9 cellular contexts compared by ENCODE assay signal in genomic region chr10:4514445-4515108, GRCh38.
DNase-seq lines count a peak whose midpoint lies in the region; ATAC-seq and TF ChIP-seq lines count a peak whose summit lies in the region.
"Had no signal": no experiment of that assay in that cellular context is flagged by ENCODE, and none has a peak within 500 bp of the region (broad histone marks: within the 10 kb centered on the region; RNA-seq: fewer than 3 reads in every experiment).

No MANE protein-coding gene starts in this region.

- H2AFZ ChIP-seq in osteoblast (ENCODE audit: low read length): peak overlapping the region; percentile 38

- H3K27ac ChIP-seq in osteoblast (ENCODE audit: low read depth, low read length): no peak overlapping the region

- H3K27me3 ChIP-seq in adipocyte (replicated peaks; ENCODE audit: control insufficient read depth, insufficient read depth, low read length) (no peaks in the 10 kb centered on the region), osteoblast (ENCODE audit: insufficient read depth, low read length) (no peaks in the 10 kb centered on the region)

- H3K9ac ChIP-seq in adipocyte (ENCODE audit: low read length): peak overlapping the region; percentile 68

- no peak overlapping the region for H3K4me3 Mint-ChIP-seq in activated naive CD4-positive, alpha-beta T cell treated with anti-CD3 and anti-CD28 coated beads, Interleukin-2, amount 10 ng/mL, durations not matched to agents 7 days and 5 days
- H3K4me3 Mint-ChIP-seq: stimulated activated naive CD8-positive, alpha-beta T cell treated with anti-CD3 and anti-CD28 coated beads, Interleukin-15, Interleukin-2, amounts not matched to agents 100 ng/mL and 50 ng/mL, for 24 hours had no signal

- H3K4me3 ChIP-seq in adipocyte (ENCODE audit: low read length) (peak overlapping the region; percentile 0), osteoblast (ENCODE audit: insufficient read depth, low read length) (no peak overlapping the region)

- H3K4me1 ChIP-seq in adipocyte (ENCODE audit: control insufficient read depth, insufficient read depth, low read length): peaks cover 37% of the 10 kb centered on the region
- peaks cover 6% of the 10 kb centered on the region for H3K4me1 ChIP-seq in osteoblast (ENCODE audit: insufficient read depth, low read length)

- H3K79me2 ChIP-seq in osteoblast (ENCODE audit: insufficient read depth, low read length): no peaks in the 10 kb centered on the region

- peaks cover 7% of the 10 kb centered on the region for H3K4me1 Mint-ChIP-seq in activated naive CD4-positive, alpha-beta T cell treated with anti-CD3 and anti-CD28 coated beads, Interleukin-2, amount 10 ng/mL, durations not matched to agents 7 days and 5 days

- H3K4me2 ChIP-seq in osteoblast (ENCODE audit: insufficient read depth, low read length): no peak overlapping the region

- H3K36me3 ChIP-seq in adipocyte (ENCODE audit: control insufficient read depth, insufficient read depth, low read length, severe bottlenecking) (no peaks in the 10 kb centered on the region), osteoblast (ENCODE audit: insufficient read depth, low read length) (no peaks in the 10 kb centered on the region)

- no peaks in the 10 kb centered on the region for H3K9me3 Mint-ChIP-seq in activated naive CD4-positive, alpha-beta T cell treated with anti-CD3 and anti-CD28 coated beads, Interleukin-2, amount 10 ng/mL, durations not matched to agents 7 days and 5 days
- H3K9me3 Mint-ChIP-seq: stimulated activated naive CD8-positive, alpha-beta T cell treated with anti-CD3 and anti-CD28 coated beads, Interleukin-15, Interleukin-2, amounts not matched to agents 100 ng/mL and 50 ng/mL, for 24 hours had no signal

- no peak for DNase-seq in adipocyte (ENCODE audit: low read depth)
- no peak for DNase-seq in osteoblast (ENCODE audit: insufficient read length, low spot score, missing footprints)
- DNase-seq in T1000 (lab: John Stamatoyannopoulos, UW): no peak
- no peak for DNase-seq in kidney tubule cell (ENCODE audit: low spot score)
- no peak for DNase-seq in activated naive CD4-positive, alpha-beta T cell treated with anti-CD3 and anti-CD28 coated beads, Interleukin-2, amount 10 ng/mL, durations not matched to agents 7 days and 5 days

- H3K9me3 ChIP-seq in adipocyte (ENCODE audit: control insufficient read depth, low read length) (peaks cover 3% of the 10 kb centered on the region), osteoblast (ENCODE audit: low read depth, low read length) (no peaks in the 10 kb centered on the region)

- CTCF ChIA-PET in activated naive CD4-positive, alpha-beta T cell treated with anti-CD3 and anti-CD28 coated beads, Interleukin-2, amount 10 ng/mL, durations not matched to agents 7 days and 5 days (lab: Charles Lee): no interaction called here

- peaks cover 30% of the 10 kb centered on the region for H3K27me3 Mint-ChIP-seq in activated naive CD4-positive, alpha-beta T cell treated with anti-CD3 and anti-CD28 coated beads, Interleukin-2, amount 10 ng/mL, durations not matched to agents 7 days and 5 days

- H4K20me1 ChIP-seq in osteoblast (ENCODE audit: insufficient read depth, low read length): no peaks in the 10 kb centered on the region

- no peak overlapping the region for H3K27ac Mint-ChIP-seq in activated naive CD4-positive, alpha-beta T cell treated with anti-CD3 and anti-CD28 coated beads, Interleukin-2, amount 10 ng/mL, durations not matched to agents 7 days and 5 days
- H3K27ac Mint-ChIP-seq: stimulated activated naive CD8-positive, alpha-beta T cell treated with anti-CD3 and anti-CD28 coated beads, Interleukin-15, Interleukin-2, amounts not matched to agents 100 ng/mL and 50 ng/mL, for 24 hours had no signal

- TF ChIP-seq CTCF in osteoblast (IDR thresholded peaks at IDR 0.05; ENCODE audit: extremely low read depth, low read depth, low read length): no peak

- H3K36me3 Mint-ChIP-seq in activated naive CD4-positive, alpha-beta T cell treated with anti-CD3 and anti-CD28 coated beads, Interleukin-2, amount 10 ng/mL, durations not matched to agents 7 days and 5 days: no peaks in the 10 kb centered on the region

- ATAC-seq in GM18519 (IDR thresholded peaks at IDR 0.05; ENCODE audit: low FRiP score, unreplicated experiment) (peak; percentile 81), HG02884 (IDR thresholded peaks at IDR 0.05; ENCODE audit: unreplicated experiment) (peak; percentile 89), SK-N-SH treated with all-trans-retinoic acid at 6 μM for 48 hours (no peak)

TF ChIP-seq in SK-N-SH treated with all-trans-retinoic acid at 6 μM for 48 hours, 23 proteins besides CTCF, POLR2A, EP300 and RAD21:
- TF ChIP-seq ZFP30 (CRISPR knock-in tag; IDR thresholded peaks at IDR 0.05): no peak
- no peak for TF ChIP-seq PATZ1 (CRISPR knock-in tag; IDR thresholded peaks at IDR 0.05; ENCODE audit: borderline replicate concordance)
- no peak for TF ChIP-seq PPARA (CRISPR knock-in tag; IDR thresholded peaks at IDR 0.05; ENCODE audit: borderline replicate concordance)
- TF ChIP-seq CSRNP3 (CRISPR knock-in tag; IDR thresholded peaks at IDR 0.05): no peak
- no peak for TF ChIP-seq ISL1 (CRISPR knock-in tag; IDR thresholded peaks at IDR 0.05)
- no peak for TF ChIP-seq TCF4 (CRISPR knock-in tag; IDR thresholded peaks at IDR 0.05; ENCODE audit: borderline replicate concordance)
- no peak for TF ChIP-seq ARNTL (CRISPR knock-in tag; IDR thresholded peaks at IDR 0.05; ENCODE audit: borderline replicate concordance, low read depth)
- no peak for TF ChIP-seq OSR1 (CRISPR knock-in tag; IDR thresholded peaks at IDR 0.05)
- no peak for TF ChIP-seq ZFP3 (CRISPR knock-in tag; IDR thresholded peaks at IDR 0.05)
- TF ChIP-seq RARB (CRISPR knock-in tag; IDR thresholded peaks at IDR 0.05): no peak
- TF ChIP-seq TOX (CRISPR knock-in tag; IDR thresholded peaks at IDR 0.05; ENCODE audit: borderline replicate concordance): no peak
